In genomic region chr17:40093580-40094201, GRCh38 we compare ENCODE assay signal across 6 cellular contexts. TPM values are rescaled to one million over a fixed set of nuclear protein-coding genes. Genes with fewer than 3 reads are reported as not detected.
DNase-seq lines count a peak whose midpoint lies in the region; TF ChIP-seq lines count a peak whose summit lies in the region.

No MANE protein-coding gene starts in this region.

- H3K9me3 ChIP-seq in KOPT-K1 (ENCODE audit: insufficient read depth, low read length, poor library complexity, severe bottlenecking) (no peaks in the 10 kb centered on the region), sigmoid colon (no peaks in the 10 kb centered on the region)

- H3K4me3 ChIP-seq in sigmoid colon: peak overlapping the region in 1 of 4 donors; percentile 19

- TF ChIP-seq POLR2A in sigmoid colon (IDR thresholded peaks at IDR 0.05) (no peak), erythroblast (IDR thresholded peaks at IDR 0.05; ENCODE audit: low read length) (no peak)

- intact Hi-C loops in sigmoid colon (cut with DNase I): no loop called here

- H3K27ac ChIP-seq in KOPT-K1 (ENCODE audit: low read depth, low read length, poor library complexity, severe bottlenecking): peak overlapping the region; percentile 87
- peak overlapping the region; percentile 18 for H3K27ac ChIP-seq in epithelial cell of prostate
- peak overlapping the region; percentile 97 to 100 (median 98) for H3K27ac ChIP-seq in sigmoid colon

- 73 to 86% methylated on average over 16 of the region's 16 CpGs for WGBS in sigmoid colon, 2 donors

- no peak for DNase-seq in epithelial cell of prostate (ENCODE audit: low read depth, low spot score)
- peak; percentile 75 for DNase-seq in sigmoid colon
- no peak for DNase-seq in erythroblast (lab: John Stamatoyannopoulos, UW)
- DNase-seq in Kasumi-1 (lab: John Stamatoyannopoulos, UW): no peak
- DNase-seq in NCI-H1417 treated with DMSO at 0.1 percent for 48 hours (lab: John Stamatoyannopoulos, UW): no peak

- no peak for TF ChIP-seq CTCF in sigmoid colon (IDR thresholded peaks at IDR 0.05)

- H3K27me3 ChIP-seq in sigmoid colon: no peaks in the 10 kb centered on the region

- H3K36me3 ChIP-seq in KOPT-K1 (ENCODE audit: insufficient read depth, low read length): peaks cover 46% of the 10 kb centered on the region
- H3K36me3 ChIP-seq in sigmoid colon: peaks cover 43 to 64% (median 51%) of the 10 kb centered on the region in 4 donors

- H3K4me1 ChIP-seq in sigmoid colon: peaks cover 0 to 100% (median 98%) of the 10 kb centered on the region in 4 donors

- no peak for TF ChIP-seq EP300 in sigmoid colon (IDR thresholded peaks at IDR 0.05)

RNA-seq across cellular contexts. Expression of gene NR1D1, which starts 6.7 kb away (rescaled TPM):
- 10 to 100 TPM in 3 of 4 donors, 1 to 10 TPM in 1; 4.1 to 12.8 (median 11.9) TPM for total RNA-seq in sigmoid colon
- 10 to 100 TPM in 1 of 3 donors, 1 to 10 TPM in 2; 4.4 to 11.4 (median 8.1) TPM for polyA plus RNA-seq in sigmoid colon

RNA-seq across cellular contexts. Expression of gene MSL1, which starts 28.1 kb away (rescaled TPM):
- 10 to 100 TPM; 52.3 to 92.2 (median 58.0) TPM for total RNA-seq in sigmoid colon
- polyA plus RNA-seq in sigmoid colon: 10 to 100 TPM; 29.4 to 63.5 (median 34.0) TPM

RNA-seq across cellular contexts. Expression of gene THRA, which starts 30.9 kb away (rescaled TPM):
- 10 to 100 TPM; 78.8 to 86.1 (median 83.8) TPM for total RNA-seq in sigmoid colon
- polyA plus RNA-seq in sigmoid colon: 10 to 100 TPM; 25.4 to 35.4 (median 25.8) TPM

RNA-seq across cellular contexts. Expression of gene MED24, which starts 39.5 kb away (rescaled TPM):
- 10 to 100 TPM; 27.3 to 64.8 (median 31.7) TPM for total RNA-seq in sigmoid colon
- 10 to 100 TPM; 19.2 to 83.0 (median 29.1) TPM for polyA plus RNA-seq in sigmoid colon

RNA-seq across cellular contexts. Expression of gene CASC3, which starts 46.6 kb away (rescaled TPM):
- total RNA-seq in sigmoid colon: 10 to 100 TPM; 60.2 to 94.4 (median 70.7) TPM
- polyA plus RNA-seq in sigmoid colon: 10 to 100 TPM; 22.4 to 42.3 (median 24.0) TPM

Comparison
In these comparisons a context has a peak if more than half of its experiments do, and no peak if none do; other contexts are left out.
1. H3K27ac ChIP-seq: peak in every context shown above with its lines; median percentile 98 in sigmoid colon; 87 in KOPT-K1; 18 in epithelial cell of prostate.